Comparison of ENCODE assay signal across 9 cellular contexts in genomic region chr21:27700974-27701614, GRCh38.
DNase-seq lines count a peak whose midpoint lies in the region; ATAC-seq and TF ChIP-seq lines count a peak whose summit lies in the region.
"Had no signal": no experiment of that assay in that cellular context is flagged by ENCODE, and none has a peak within 500 bp of the region (broad histone marks: within the 10 kb centered on the region; RNA-seq: fewer than 3 reads in every experiment).

No MANE protein-coding gene starts in this region.

- H3K4me3 ChIP-seq in BE2C (ENCODE audit: low read depth, low read length) (peak overlapping the region; percentile 56), iPS DF 6.9 (ENCODE audit: low read length) (no peak overlapping the region), smooth muscle cell (peak overlapping the region; percentile 35)

- peak overlapping the region in 2 of 5 experiments; percentile 21 to 28 for H3K27ac Mint-ChIP-seq in brain

- H3K4me1 ChIP-seq in BE2C (peaks cover 4% of the 10 kb centered on the region), iPS DF 6.9 (ENCODE audit: control insufficient read depth, insufficient read depth, low read length) (no peaks in the 10 kb centered on the region), smooth muscle cell (ENCODE audit: low read depth) (peaks cover 5% of the 10 kb centered on the region)

- peak; percentile 90 for TF ChIP-seq CTCF in BE2C (IDR thresholded peaks at IDR 0.05; ENCODE audit: low read depth, low read length)
- TF ChIP-seq CTCF in brain (conservative IDR thresholded peaks at IDR 0.05), result peak; percentile 99
- TF ChIP-seq CTCF in smooth muscle cell (IDR thresholded peaks at IDR 0.05; ENCODE audit: borderline replicate concordance, insufficient read depth, poor library complexity, severe bottlenecking), result peak; percentile 95

- no peaks in the 10 kb centered on the region for H3K79me2 ChIP-seq in smooth muscle cell (ENCODE audit: low read depth)

- H3K27me3 ChIP-seq in BE2C (no peaks in the 10 kb centered on the region), iPS DF 6.9 (ENCODE audit: control insufficient read depth, insufficient read depth, low read length) (no peaks in the 10 kb centered on the region), smooth muscle cell (ENCODE audit: low read depth) (no peaks in the 10 kb centered on the region)

- peak; percentile 74 for ATAC-seq in GM21367 (IDR thresholded peaks at IDR 0.05; ENCODE audit: unreplicated experiment)
- ATAC-seq: HCT116 had no signal

- DNase-seq in BE2C (peak; percentile 92), NCI-H146 treated with DMSO at 0.1 percent for 48 hours (lab: John Stamatoyannopoulos, UW; ENCODE audit: unreplicated experiment) (peak; percentile 1), T1000 (lab: John Stamatoyannopoulos, UW) (peak; percentile 70), iPS DF 6.9 (ENCODE audit: low read depth, low spot score) (peak; percentile 48), smooth muscle cell (lab: John Stamatoyannopoulos, UW; ENCODE audit: unreplicated experiment) (peak; percentile 30), DMS79 treated with DMSO at 0.1 percent for 48 hours (lab: John Stamatoyannopoulos, UW) (no peak)

- H3K36me3 ChIP-seq in BE2C (no peaks in the 10 kb centered on the region), iPS DF 6.9 (ENCODE audit: control insufficient read depth, insufficient read depth, low read length) (no peaks in the 10 kb centered on the region), smooth muscle cell (ENCODE audit: low read depth) (no peaks in the 10 kb centered on the region)

- WGBS in iPS DF 6.9 (ENCODE audit: insufficient coverage, insufficient read length), result no CpG with 5 or more reads among the region's 14 CpGs
- WGBS in smooth muscle cell (ENCODE audit: low lambda C conversion rate), result 7% methylated on average over 14 of the region's 14 CpGs

- H3K27me3 Mint-ChIP-seq in brain, result no peaks in the 10 kb centered on the region

- no peaks in the 10 kb centered on the region for H4K20me1 ChIP-seq in smooth muscle cell (ENCODE audit: low read depth)

- no peak overlapping the region for H3K27ac ChIP-seq in iPS DF 6.9 (ENCODE audit: low read length)
- no peak overlapping the region for H3K27ac ChIP-seq in smooth muscle cell (ENCODE audit: low read depth)

- H3K4me2 ChIP-seq in smooth muscle cell, result peak overlapping the region; percentile 86

- H3K9ac ChIP-seq in smooth muscle cell (ENCODE audit: low read depth), result no peak overlapping the region

- peak overlapping the region; percentile 69 for H2AFZ ChIP-seq in smooth muscle cell (ENCODE audit: low read depth)

- no peaks in the 10 kb centered on the region for H3K9me3 ChIP-seq in BE2C
- no peaks in the 10 kb centered on the region for H3K9me3 ChIP-seq in iPS DF 6.9 (ENCODE audit: control insufficient read depth, insufficient read depth, low read length)
- no peaks in the 10 kb centered on the region for H3K9me3 ChIP-seq in smooth muscle cell (replicated peaks; ENCODE audit: low read depth)

- no peaks in the 10 kb centered on the region for H3F3A ChIP-seq in smooth muscle cell (ENCODE audit: low read depth)

- no peaks in the 10 kb centered on the region for H3K36me3 Mint-ChIP-seq in brain

- peaks cover 11% of the 10 kb centered on the region for H3K4me1 Mint-ChIP-seq in brain

- H3K9me3 Mint-ChIP-seq in brain, result peaks cover 0 to 6% (median 3%) of the 10 kb centered on the region in 5 experiments

- H3K4me3 Mint-ChIP-seq in brain, result peak overlapping the region; percentile 25 to 72 (median 62)
